In the genomic region with DNA sequence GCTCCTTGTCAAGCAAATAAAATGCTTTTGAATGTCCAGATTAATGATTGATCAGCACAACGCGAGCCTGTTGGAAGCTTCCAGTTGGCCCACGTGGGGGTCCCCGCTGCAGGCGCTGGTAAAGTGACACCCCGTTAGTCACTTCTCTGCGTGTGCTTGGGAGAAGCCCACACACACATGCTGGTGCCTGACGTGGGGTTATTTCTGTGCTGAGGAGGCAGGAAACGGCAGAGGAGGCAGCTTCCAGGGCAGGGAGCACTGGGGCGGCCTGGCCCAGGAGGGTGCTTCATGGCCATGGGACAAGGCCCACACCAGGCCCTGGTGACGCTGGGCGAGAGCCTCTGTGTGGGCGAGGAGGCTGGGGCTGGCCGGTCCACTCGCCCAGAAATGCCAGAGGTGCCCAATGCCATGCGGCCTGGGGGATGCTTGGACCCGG, we compare ENCODE assay signal across 19 cellular contexts.
DNase-seq lines count a peak whose midpoint lies in the region; ATAC-seq, FAIRE-seq and TF ChIP-seq lines count a peak whose summit lies in the region.
"Had no signal": no experiment of that assay in that cellular context is flagged by ENCODE, and none has a peak within 500 bp of the region (broad histone marks: within the 10 kb centered on the region; RNA-seq: fewer than 3 reads in every experiment).

No MANE protein-coding gene starts in this region.

- WGBS in H1 (ENCODE audit: extremely low coverage in 1 of 2, insufficient coverage in 1 of 2, insufficient read length in 1 of 2, insufficient replicate concordance in 2 of 2, low coverage in 1 of 2, low lambda C conversion rate in 2 of 2, missing lambda C conversion rate in 1 of 2), 2 experiments: 87% methylated on average over 17 of the region's 17 CpGs; no CpG with 5 or more reads in 1 of the 2 experiments

- H2BK15ac ChIP-seq in H1 (ENCODE audit: low read length): no peak overlapping the region

- TF ChIP-seq CTCF in H1 (IDR thresholded peaks at IDR 0.05; ENCODE audit: control extremely low read depth in 1 of 3, insufficient read depth in 1 of 3, low read depth in 1 of 3, low read length in 3 of 3) (no peak), natural killer cell (IDR thresholded peaks at IDR 0.05) (no peak)

- H3K27ac Mint-ChIP-seq in natural killer cell: no peak overlapping the region
- no peak overlapping the region for H3K27ac Mint-ChIP-seq in CD4-positive, alpha-beta memory T cell
- H3K27ac Mint-ChIP-seq: activated CD4-positive, alpha-beta T cell treated with anti-CD3 and anti-CD28 coated beads, Interleukin-2, amount 10 ng/mL, durations not matched to agents 24 days and 14 days; HFFc6; stimulated activated effector memory CD8-positive, alpha-beta T cell treated with anti-CD3 and anti-CD28 coated beads, Interleukin-12 subunit alpha, Interleukin-12 subunit beta, amount 100 ng/mL, for 72 hours had no signal

- no peak overlapping the region for H3K4ac ChIP-seq in H1 (replicated peaks; ENCODE audit: insufficient read length, low read depth, low read length)

- no peaks in the 10 kb centered on the region for H3K36me3 Mint-ChIP-seq in natural killer cell
- H3K36me3 Mint-ChIP-seq in CD4-positive, alpha-beta memory T cell: peaks cover 2 to 8% of the 10 kb centered on the region in 2 donors
- H3K36me3 Mint-ChIP-seq: stimulated activated effector memory CD8-positive, alpha-beta T cell treated with anti-CD3 and anti-CD28 coated beads, Interleukin-12 subunit alpha, Interleukin-12 subunit beta, amount 100 ng/mL, for 72 hours had no signal

- no peak overlapping the region for H2BK12ac ChIP-seq in H1 (ENCODE audit: low read depth, low read length)

- H3K56ac ChIP-seq in H1 (replicated peaks; ENCODE audit: insufficient read length, low read depth, low read length): no peak overlapping the region

- peaks cover 0 to 5% of the 10 kb centered on the region in 2 donors for H3K4me1 Mint-ChIP-seq in natural killer cell
- H3K4me1 Mint-ChIP-seq in CD4-positive, alpha-beta memory T cell: peaks cover 0 to 2% (median 0%) of the 10 kb centered on the region in 4 donors
- H3K4me1 Mint-ChIP-seq: activated CD4-positive, alpha-beta T cell treated with anti-CD3 and anti-CD28 coated beads, Interleukin-2, amount 10 ng/mL, durations not matched to agents 24 days and 14 days; stimulated activated effector memory CD8-positive, alpha-beta T cell treated with anti-CD3 and anti-CD28 coated beads, Interleukin-12 subunit alpha, Interleukin-12 subunit beta, amount 100 ng/mL, for 72 hours had no signal

- H3K4me3 Mint-ChIP-seq in natural killer cell: no peak overlapping the region
- no peak overlapping the region for H3K4me3 Mint-ChIP-seq in CD4-positive, alpha-beta memory T cell
- H3K4me3 Mint-ChIP-seq: activated CD4-positive, alpha-beta T cell treated with anti-CD3 and anti-CD28 coated beads, Interleukin-2, amount 10 ng/mL, durations not matched to agents 24 days and 14 days; HFFc6; stimulated activated effector memory CD8-positive, alpha-beta T cell treated with anti-CD3 and anti-CD28 coated beads, Interleukin-12 subunit alpha, Interleukin-12 subunit beta, amount 100 ng/mL, for 72 hours had no signal

- no peak overlapping the region for H3K14ac ChIP-seq in H1 (ENCODE audit: insufficient read length)

- DNase-seq in stimulated activated CD4-positive, alpha-beta T cell treated with anti-CD3 and anti-CD28 coated beads, Interleukin-4, amount 100 ng/mL, for 24 hours: peak; percentile 1
- no peak for DNase-seq in stimulated activated CD4-positive, alpha-beta T cell treated with anti-CD3 and anti-CD28 coated beads, Interleukin-2, amount 100 ng/mL, for 24 hours
- no peak for DNase-seq in H1 (ENCODE audit: low read depth in 1 of 2, low spot score in 2 of 2)
- DNase-seq in natural killer cell: peak; percentile 11
- DNase-seq in ureter (ENCODE audit: low spot score): peak; percentile 35
- DNase-seq in CD4-positive, alpha-beta memory T cell: no peak
- no peak for DNase-seq in NCI-H510A (lab: John Stamatoyannopoulos, UW)
- DNase-seq: activated CD4-positive, alpha-beta T cell treated with anti-CD3 and anti-CD28 coated beads, Interleukin-2, amount 10 ng/mL, durations not matched to agents 24 days and 14 days; activated CD8-positive, alpha-beta memory T cell treated with anti-CD3 and anti-CD28 coated beads, Interleukin-2, amount 50 U/mL, for 48 hours; activated naive CD4-positive, alpha-beta T cell treated with Interleukin-2 at 50 U/mL for 16 hours; HFFc6; NCI-H446; retina; SW 1271 had no signal

- H3K27me3 ChIP-seq in H1 (replicated peaks in 1 of 4; ENCODE audit: control insufficient read depth in 3 of 4, extremely low read depth in 1 of 4, insufficient read depth in 3 of 4, low read length in 3 of 4): no peaks in the 10 kb centered on the region
- no peaks in the 10 kb centered on the region for H3K27me3 ChIP-seq in CD4-positive, alpha-beta memory T cell (ENCODE audit: insufficient read depth, low read length)

- H2AFZ ChIP-seq in H1 (ENCODE audit: low read length): 0 out of 2 replicates have a peak overlapping the region, but pooled peaks have one; percentile 40

- H3K4me2 ChIP-seq in H1 (ENCODE audit: insufficient read depth in 1 of 2, low read depth in 2 of 2, low read length in 2 of 2): no peak overlapping the region
- H3K4me2 ChIP-seq: KMS-11 had no signal

- no peaks in the 10 kb centered on the region for H3K36me3 ChIP-seq in H1 (ENCODE audit: control insufficient read depth in 2 of 4, insufficient read depth in 4 of 4, low read length in 3 of 4)
- H3K36me3 ChIP-seq in CD4-positive, alpha-beta memory T cell (ENCODE audit: insufficient read depth, low read length): no peaks in the 10 kb centered on the region
- H3K36me3 ChIP-seq: thoracic aorta had no signal

- peak overlapping the region; percentile 68 for H4K8ac ChIP-seq in H1 (ENCODE audit: extremely low read depth, insufficient read depth, low read length)

- H3K18ac ChIP-seq in H1 (ENCODE audit: extremely low read depth, low read length): no peak overlapping the region

- no peak for TF ChIP-seq EP300 in H1 (IDR thresholded peaks at IDR 0.05; ENCODE audit: borderline replicate concordance in 1 of 2, low read depth in 2 of 2, low read length in 2 of 2)

- H3K27ac ChIP-seq in H1 (ENCODE audit: low read depth, low read length): no peak overlapping the region
- no peak overlapping the region for H3K27ac ChIP-seq in CD4-positive, alpha-beta memory T cell (ENCODE audit: low read depth, low read length)
- H3K27ac ChIP-seq: KMS-11, thoracic aorta had no signal

- no peak overlapping the region for H2AK5ac ChIP-seq in H1 (ENCODE audit: low read depth, low read length)

- CTCF ChIA-PET in H1 (lab: Charles Lee; ENCODE audit: partially characterized antibody): interaction anchor here (2.4 kb wide), 1 partner anchor 14 kb away, joined by 14 read pairs; no protein-coding TSS in a partner anchor
- CTCF ChIA-PET in CD4-positive, alpha-beta memory T cell (lab: Charles Lee; ENCODE audit: partially characterized antibody): no interaction called here

- no peaks in the 10 kb centered on the region for H4K20me1 ChIP-seq in H1 (replicated peaks in 1 of 2; ENCODE audit: control insufficient read depth in 1 of 2, insufficient read depth in 2 of 2, low read length in 2 of 2)

- H3K9ac ChIP-seq in H1 (replicated peaks in 1 of 4; ENCODE audit: extremely low read depth in 1 of 4, low read depth in 3 of 4, low read length in 3 of 4): no peak overlapping the region
- H3K9ac ChIP-seq: KMS-11 had no signal

- H4K5ac ChIP-seq in H1 (ENCODE audit: insufficient read length, low read depth, low read length): no peak overlapping the region

- no peaks in the 10 kb centered on the region for H3K79me1 ChIP-seq in H1 (ENCODE audit: low read depth, low read length)

- TF ChIP-seq POLR2A in H1 (IDR thresholded peaks at IDR 0.05; ENCODE audit: control extremely low read depth in 1 of 2, low read depth in 2 of 2, low read length in 2 of 2): no peak

- TF ChIP-seq RAD21 in H1 (IDR thresholded peaks at IDR 0.05 in 1 of 2, conservative IDR thresholded peaks at IDR 0.05 in 1 of 2; ENCODE audit: low read depth in 2 of 2, low read length in 2 of 2): no peak

- peak overlapping the region; percentile 33 for H2BK120ac ChIP-seq in H1 (replicated peaks; ENCODE audit: low read depth, low read length)

- no peak for FAIRE-seq in H1 (lab: Jason Lieb, UNC)
- FAIRE-seq: keratinocyte had no signal

- ATAC-seq in natural killer cell (no peak), HG03460 (IDR thresholded peaks at IDR 0.05; ENCODE audit: unreplicated experiment) (no peak)
- ATAC-seq: stimulated activated effector memory CD8-positive, alpha-beta T cell treated with anti-CD3 and anti-CD28 coated beads, Interleukin-12 subunit alpha, Interleukin-12 subunit beta, amount 100 ng/mL, for 72 hours had no signal

- POLR2A ChIA-PET in H1 (lab: Charles Lee; ENCODE audit: partially characterized antibody): interaction anchor here (1.2 kb wide), 1 partner anchor 10 kb away, joined by 5 read pairs; no protein-coding TSS in a partner anchor
- POLR2A ChIA-PET in CD4-positive, alpha-beta memory T cell (lab: Charles Lee; ENCODE audit: partially characterized antibody): no interaction called here

- H3K4me3 ChIP-seq in H1 (ENCODE audit: extremely low read depth in 1 of 4, insufficient read depth in 2 of 4, low read depth in 3 of 4, low read length in 4 of 4): no peak overlapping the region
- no peak overlapping the region for H3K4me3 ChIP-seq in CD4-positive, alpha-beta memory T cell (ENCODE audit: low read length in 2 of 2)
- H3K4me3 ChIP-seq: thoracic aorta had no signal

- no peaks in the 10 kb centered on the region for H3K79me2 ChIP-seq in H1 (ENCODE audit: control insufficient read depth in 1 of 2, insufficient read depth in 2 of 2, low read length in 2 of 2)

- intact Hi-C loops in natural killer cell (cut with micrococcal nuclease): no loop called here
- intact Hi-C loops in CD4-positive, alpha-beta memory T cell (cut with micrococcal nuclease): no loop called here

- H3K9me3 ChIP-seq in H1 (ENCODE audit: insufficient read depth in 2 of 2, low read depth in 1 of 2, low read length in 1 of 2): peaks cover 4 to 29% of the 10 kb centered on the region in 2 experiments; a peak in 3 of 4 replicates
- no peaks in the 10 kb centered on the region for H3K9me3 ChIP-seq in CD4-positive, alpha-beta memory T cell (ENCODE audit: control insufficient read depth in 1 of 2, low read length in 2 of 2)

- H4K91ac ChIP-seq in H1 (replicated peaks; ENCODE audit: insufficient read length, low read length): peak overlapping the region; percentile 74

- peaks cover 0 to 6% (median 4%) of the 10 kb centered on the region in 4 experiments; a peak in 5 of 7 replicates for H3K4me1 ChIP-seq in H1 (replicated peaks in 1 of 4; ENCODE audit: control insufficient read depth in 3 of 4, insufficient read depth in 4 of 4, low read length in 3 of 4)
- H3K4me1 ChIP-seq in CD4-positive, alpha-beta memory T cell (ENCODE audit: insufficient read depth, low read length): no peaks in the 10 kb centered on the region

- no peaks in the 10 kb centered on the region for H3K23me2 ChIP-seq in H1 (ENCODE audit: low read depth, low read length)

- H2BK5ac ChIP-seq in H1 (ENCODE audit: low read depth, low read length): no peak overlapping the region

- no peak overlapping the region for H2BK20ac ChIP-seq in H1 (ENCODE audit: low read length)

- H3K9me3 Mint-ChIP-seq in natural killer cell: peaks cover 0 to 4% of the 10 kb centered on the region in 2 donors
- H3K9me3 Mint-ChIP-seq in CD4-positive, alpha-beta memory T cell: peaks cover 2 to 30% (median 20%) of the 10 kb centered on the region in 8 donors

- H3K27me3 Mint-ChIP-seq in natural killer cell (ENCODE audit: low read depth in 2 of 2): peaks cover 0 to 11% of the 10 kb centered on the region in 2 donors
- H3K27me3 Mint-ChIP-seq in CD4-positive, alpha-beta memory T cell: peaks cover 5 to 8% of the 10 kb centered on the region in 2 donors
- H3K27me3 Mint-ChIP-seq: activated CD4-positive, alpha-beta T cell treated with anti-CD3 and anti-CD28 coated beads, Interleukin-2, amount 10 ng/mL, durations not matched to agents 24 days and 14 days had no signal

- no peak overlapping the region for H3K23ac ChIP-seq in H1 (ENCODE audit: insufficient read length)

Comparison
In these comparisons a context has a peak if more than half of its experiments do, and no peak if none do; other contexts are left out.
1. DNase-seq: peak in stimulated activated CD4-positive, alpha-beta T cell treated with anti-CD3 and anti-CD28 coated beads, Interleukin-4, amount 100 ng/mL, for 24 hours (single experiment), natural killer cell (single experiment) and ureter (single experiment); none in stimulated activated CD4-positive, alpha-beta T cell treated with anti-CD3 and anti-CD28 coated beads, Interleukin-2, amount 100 ng/mL, for 24 hours (0 of 2), H1 (0 of 2), CD4-positive, alpha-beta memory T cell (0 of 5) and NCI-H510A (single experiment).